Comparison of ENCODE assay signal across 28 cellular contexts in the genomic region with DNA sequence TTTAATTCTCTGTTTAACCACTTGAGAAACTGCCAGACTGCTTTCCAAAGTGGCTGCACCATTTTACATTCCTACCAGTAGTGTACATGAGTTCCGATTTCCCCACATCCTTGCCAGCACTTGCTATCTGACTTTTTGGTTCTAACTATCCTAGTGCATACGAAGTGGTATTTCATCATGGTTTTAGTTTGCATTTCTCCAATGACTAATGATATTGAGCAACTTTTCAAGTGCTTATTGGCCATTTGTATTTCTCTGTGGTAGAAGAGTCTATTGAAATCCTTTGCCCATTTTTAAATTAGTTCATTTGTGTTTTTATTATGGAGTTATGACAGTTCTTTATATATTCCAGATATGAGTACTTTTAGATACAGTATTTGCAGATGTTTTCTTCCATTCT.
"Had no signal": no experiment of that assay in that cellular context is flagged by ENCODE, and none has a peak within 500 bp of the region (broad histone marks: within the 10 kb centered on the region; RNA-seq: fewer than 3 reads in every experiment).

No MANE protein-coding gene starts in this region.

- H3K36me3 ChIP-seq: adrenal gland, ascending aorta, breast epithelium, WERI-Rb-1 had no signal

- DNase-seq: activated B cell treated with CpG ODN at 0.5 μM for 24 hours; activated CD4-positive, alpha-beta T cell treated with anti-CD3 and anti-CD28 coated beads for 48 hours; activated CD4-positive, alpha-beta T cell treated with anti-CD3 and anti-CD28 coated beads, Interleukin-2, amount 50 U/mL, for 1 hour; activated CD4-positive, alpha-beta T cell treated with anti-CD3 and anti-CD28 coated beads, Interleukin-2, amount 50 U/mL, for 48 hours; activated CD8-positive, alpha-beta memory T cell treated with anti-CD3 and anti-CD28 coated beads for 24 hours; activated CD8-positive, alpha-beta T cell treated with anti-CD3 and anti-CD28 coated beads for 36 hours; activated effector memory CD4-positive, alpha-beta T cell treated with anti-CD3 and anti-CD28 coated beads, Interleukin-2, amount 50 U/mL, for 16 hours; activated naive CD4-positive, alpha-beta T cell treated with anti-CD3 and anti-CD28 coated beads for 36 hours; activated naive CD8-positive, alpha-beta T cell treated with anti-CD3 and anti-CD28 coated beads for 36 hours; activated naive CD8-positive, alpha-beta T cell treated with anti-CD3 and anti-CD28 coated beads, Interleukin-2, amount 50 U/mL, for 24 hours; activated T-cell treated with anti-CD3 and anti-CD28 coated beads, Interleukin-2, amount 50 U/mL, for 4 hours; adrenal gland; amygdala; effector CD8-positive, alpha-beta T cell; foreskin fibroblast; head of caudate nucleus; hippocampal formation; T1000; WERI-Rb-1 had no signal

- H3K4me3 ChIP-seq: adrenal gland, ascending aorta, breast epithelium had no signal

- ATAC-seq: activated CD4-positive, CD25-positive, alpha-beta regulatory T cell treated with anti-CD3 and anti-CD28 coated beads, Interleukin-2, amount 50 U/mL, for 24 hours; activated CD8-positive, alpha-beta T cell treated with anti-CD3 and anti-CD28 coated beads for 36 hours; activated naive CD8-positive, alpha-beta T cell treated with anti-CD3 and anti-CD28 coated beads, Interleukin-2, amount 50 U/mL, for 24 hours; activated T-cell treated with anti-CD3 and anti-CD28 coated beads, Interleukin-2, amount 50 U/mL, for 4 hours; esophagus mucosa had no signal

- H3K27me3 ChIP-seq: adrenal gland, ascending aorta, breast epithelium had no signal

- H3K9me3 ChIP-seq: adrenal gland, ascending aorta had no signal

- H3K4me3 Mint-ChIP-seq: activated B cell treated with CpG ODN at 0.5 μM for 24 hours; activated CD8-positive, alpha-beta T cell treated with anti-CD3 and anti-CD28 coated beads for 36 hours; activated naive CD4-positive, alpha-beta T cell treated with anti-CD3 and anti-CD28 coated beads for 36 hours; activated naive CD4-positive, alpha-beta T cell treated with anti-CD3 and anti-CD28 coated beads, Interleukin-2, amount 50 U/mL, for 24 hours; activated naive CD8-positive, alpha-beta T cell treated with anti-CD3 and anti-CD28 coated beads for 36 hours; activated naive CD8-positive, alpha-beta T cell treated with anti-CD3 and anti-CD28 coated beads, Interleukin-2, amount 50 U/mL, for 24 hours; activated T-cell treated with anti-CD3 and anti-CD28 coated beads, Interleukin-2, amount 50 U/mL, for 4 hours; brain; central memory CD8-positive, alpha-beta T cell; T-helper 2 cell treated with Interferon-gamma antibody and Interleukin-4, amounts not matched to agents 5 μg/mL and 100 μg/mL, for 36 hours had no signal

- H3K36me3 Mint-ChIP-seq: activated naive CD4-positive, alpha-beta T cell treated with anti-CD3 and anti-CD28 coated beads, Interleukin-2, amount 50 U/mL, for 24 hours; activated naive CD8-positive, alpha-beta T cell treated with anti-CD3 and anti-CD28 coated beads for 36 hours had no signal

- H3K27ac Mint-ChIP-seq: activated B cell treated with CpG ODN at 0.5 μM for 24 hours; activated CD8-positive, alpha-beta T cell treated with anti-CD3 and anti-CD28 coated beads for 36 hours; activated naive CD4-positive, alpha-beta T cell treated with anti-CD3 and anti-CD28 coated beads for 36 hours; activated naive CD4-positive, alpha-beta T cell treated with anti-CD3 and anti-CD28 coated beads, Interleukin-2, amount 50 U/mL, for 24 hours; activated naive CD8-positive, alpha-beta T cell treated with anti-CD3 and anti-CD28 coated beads for 36 hours; activated naive CD8-positive, alpha-beta T cell treated with anti-CD3 and anti-CD28 coated beads, Interleukin-2, amount 50 U/mL, for 24 hours; activated T-helper 2 cell treated with anti-CD3 and anti-CD28 coated beads, Interferon-gamma antibody, Interleukin-2, Interleukin-4, amounts not matched to agents 10 μg/mL and 5 μg/mL and 100 μg/mL, durations not matched to agents 14 hours and 24 hours and 36 hours; brain; T-helper 2 cell treated with Interferon-gamma antibody and Interleukin-4, amounts not matched to agents 5 μg/mL and 100 μg/mL, for 36 hours had no signal

- H3K27me3 Mint-ChIP-seq: activated B cell treated with CpG ODN at 0.5 μM for 24 hours; activated CD8-positive, alpha-beta T cell treated with anti-CD3 and anti-CD28 coated beads for 36 hours; activated naive CD4-positive, alpha-beta T cell treated with anti-CD3 and anti-CD28 coated beads, Interleukin-2, amount 50 U/mL, for 24 hours; activated naive CD8-positive, alpha-beta T cell treated with anti-CD3 and anti-CD28 coated beads for 36 hours; activated naive CD8-positive, alpha-beta T cell treated with anti-CD3 and anti-CD28 coated beads, Interleukin-2, amount 50 U/mL, for 24 hours; brain; central memory CD8-positive, alpha-beta T cell had no signal

- H3K4me1 ChIP-seq: adrenal gland, ascending aorta, breast epithelium had no signal

- H3K27ac ChIP-seq: adrenal gland, ascending aorta, breast epithelium, WERI-Rb-1 had no signal

- H3K4me1 Mint-ChIP-seq: activated B cell treated with CpG ODN at 0.5 μM for 24 hours; activated naive CD4-positive, alpha-beta T cell treated with anti-CD3 and anti-CD28 coated beads, Interleukin-2, amount 50 U/mL, for 24 hours; activated naive CD8-positive, alpha-beta T cell treated with anti-CD3 and anti-CD28 coated beads for 36 hours; activated naive CD8-positive, alpha-beta T cell treated with anti-CD3 and anti-CD28 coated beads, Interleukin-2, amount 50 U/mL, for 24 hours; central memory CD8-positive, alpha-beta T cell had no signal
